ENCODE assay signal across 9 cellular contexts in the genomic region with DNA sequence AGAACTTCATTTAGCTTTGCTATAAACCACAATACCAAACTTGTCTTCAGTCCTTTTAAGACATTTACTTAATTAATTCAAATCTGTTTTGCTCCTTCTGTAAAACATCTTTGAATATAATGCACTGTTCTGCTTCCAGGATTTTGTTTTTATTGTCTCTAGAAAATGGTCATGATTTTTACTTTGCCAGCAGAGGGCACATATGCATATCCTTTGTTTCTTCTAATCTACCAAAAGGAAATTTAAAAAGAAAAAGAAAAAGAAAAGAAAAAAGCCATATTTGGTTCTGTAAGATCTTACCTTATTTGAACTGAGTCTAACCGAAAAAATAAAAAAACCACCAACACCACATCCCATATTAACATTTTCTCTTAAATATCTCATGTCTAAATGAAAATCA.
DNase-seq lines count a peak whose midpoint lies in the region; TF ChIP-seq lines count a peak whose summit lies in the region.
"Had no signal": no experiment of that assay in that cellular context is flagged by ENCODE, and none has a peak within 500 bp of the region (broad histone marks: within the 10 kb centered on the region; RNA-seq: fewer than 3 reads in every experiment).

No MANE protein-coding gene starts in this region.

- no peak overlapping the region for H3K4me3 ChIP-seq in thyroid gland (replicated peaks in 1 of 3)

- intact Hi-C loops in thyroid gland (cut with DNase I) = no loop called here

- WGBS in thyroid gland, 2 donors = 53 to 62% methylated on average over 1 of the region's 1 CpG

- H3K27ac ChIP-seq in thyroid gland = no peak overlapping the region

- no peaks in the 10 kb centered on the region for H3K9me3 Mint-ChIP-seq in osteocyte (ENCODE audit: unreplicated experiment)

- H3K4me1 Mint-ChIP-seq in osteocyte (ENCODE audit: unreplicated experiment) = no peaks in the 10 kb centered on the region

- no peak for TF ChIP-seq POLR2A in thyroid gland (IDR thresholded peaks at IDR 0.05)

- H3K27me3 Mint-ChIP-seq in osteocyte (ENCODE audit: unreplicated experiment) = peaks cover 2% of the 10 kb centered on the region

- no peak overlapping the region for H3K27ac Mint-ChIP-seq in osteocyte (ENCODE audit: unreplicated experiment)

- peak; percentile 11 for DNase-seq in NCI-H2029 treated with DMSO at 0.1 percent for 48 hours (lab: John Stamatoyannopoulos, UW)
- no peak for DNase-seq in NCI-H2029 (lab: John Stamatoyannopoulos, UW)
- peak; percentile 8 for DNase-seq in NAMALWA (ENCODE audit: low spot score)
- DNase-seq in dermis blood vessel endothelial cell = peak; percentile 50
- DNase-seq in osteocyte (ENCODE audit: extremely low spot score, unreplicated experiment) = no peak
- DNase-seq in activated gamma-delta T cell (lab: John Stamatoyannopoulos, UW) = no peak
- DNase-seq in NCI-H2196 treated with DMSO at 0.1 percent for 48 hours (lab: John Stamatoyannopoulos, UW; ENCODE audit: unreplicated experiment) = no peak
- DNase-seq in thyroid gland = no peak
- DNase-seq: stimulated activated CD8-positive, alpha-beta memory T cell treated with anti-CD3 and anti-CD28 coated beads, Interleukin-4, amount 100 ng/mL, for 48 hours had no signal

- H3K36me3 ChIP-seq in thyroid gland = no peaks in the 10 kb centered on the region

- H3K9me3 ChIP-seq in thyroid gland = no peaks in the 10 kb centered on the region

- TF ChIP-seq CTCF in osteocyte (IDR thresholded peaks at IDR 0.05) (peak; percentile 46), thyroid gland (IDR thresholded peaks at IDR 0.05) (peak in 3 of 6 experiments; percentile 29 to 45 (median 34))

- no peaks in the 10 kb centered on the region for H3K36me3 Mint-ChIP-seq in osteocyte (ENCODE audit: unreplicated experiment)

- H3K4me1 ChIP-seq in thyroid gland = no peaks in the 10 kb centered on the region

- no peaks in the 10 kb centered on the region for H3K27me3 ChIP-seq in thyroid gland

- H3K4me3 Mint-ChIP-seq in osteocyte (ENCODE audit: unreplicated experiment) = no peak overlapping the region

Comparison
In these comparisons a context has a peak if more than half of its experiments do, and no peak if none do; other contexts are left out.
1. DNase-seq: peak in NCI-H2029 treated with DMSO at 0.1 percent for 48 hours (single experiment), NAMALWA (single experiment) and dermis blood vessel endothelial cell (single experiment); none in NCI-H2029 (single experiment), osteocyte (single experiment), activated gamma-delta T cell (single experiment), NCI-H2196 treated with DMSO at 0.1 percent for 48 hours (single experiment) and thyroid gland (0 of 2).